ENCODE assay signal across 1 cellular context in the genomic region with DNA sequence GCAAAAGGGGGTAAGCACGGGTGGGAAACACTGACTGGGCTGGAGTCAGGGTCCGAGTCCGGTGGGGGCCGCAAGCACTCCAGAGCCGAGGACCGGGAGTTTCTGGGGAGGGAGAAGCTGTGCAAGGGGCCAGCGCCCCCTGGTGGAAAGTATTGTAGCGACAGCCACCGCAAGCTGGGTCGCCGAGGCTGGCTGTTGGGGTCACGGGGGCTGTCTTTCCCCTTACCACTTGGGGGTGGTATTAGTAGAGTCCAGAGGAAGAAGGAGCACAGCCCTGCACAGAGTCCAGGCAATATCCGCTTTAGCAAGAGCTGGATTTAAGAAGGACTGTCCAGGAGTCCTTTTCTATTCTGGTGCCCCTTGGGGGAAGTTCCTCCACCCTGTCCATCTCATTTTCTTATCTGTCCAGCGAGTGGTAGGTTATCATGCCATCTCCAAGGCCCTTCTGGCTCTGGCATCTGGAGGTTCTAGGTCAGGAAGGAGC.
TF ChIP-seq lines count a peak whose summit lies in the region.

No MANE protein-coding gene starts in this region.

TF ChIP-seq in K562, 482 proteins besides CTCF, POLR2A, EP300 and RAD21 (continued from another document):
- TF ChIP-seq, protein P1, sequence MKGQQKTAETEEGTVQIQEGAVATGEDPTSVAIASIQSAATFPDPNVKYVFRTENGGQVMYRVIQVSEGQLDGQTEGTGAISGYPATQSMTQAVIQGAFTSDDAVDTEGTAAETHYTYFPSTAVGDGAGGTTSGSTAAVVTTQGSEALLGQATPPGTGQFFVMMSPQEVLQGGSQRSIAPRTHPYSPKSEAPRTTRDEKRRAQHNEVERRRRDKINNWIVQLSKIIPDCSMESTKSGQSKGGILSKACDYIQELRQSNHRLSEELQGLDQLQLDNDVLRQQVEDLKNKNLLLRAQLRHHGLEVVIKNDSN (CRISPR knock-in tag; IDR thresholded peaks at IDR 0.05), result peak; percentile 50; the same call in 1 of the 2 replicates
- TF ChIP-seq MCM5 (IDR thresholded peaks at IDR 0.05; ENCODE audit: low read depth), result no peak
- no peak for TF ChIP-seq RREB1 (CRISPR knock-in tag; IDR thresholded peaks at IDR 0.05)
- TF ChIP-seq, protein P2, sequence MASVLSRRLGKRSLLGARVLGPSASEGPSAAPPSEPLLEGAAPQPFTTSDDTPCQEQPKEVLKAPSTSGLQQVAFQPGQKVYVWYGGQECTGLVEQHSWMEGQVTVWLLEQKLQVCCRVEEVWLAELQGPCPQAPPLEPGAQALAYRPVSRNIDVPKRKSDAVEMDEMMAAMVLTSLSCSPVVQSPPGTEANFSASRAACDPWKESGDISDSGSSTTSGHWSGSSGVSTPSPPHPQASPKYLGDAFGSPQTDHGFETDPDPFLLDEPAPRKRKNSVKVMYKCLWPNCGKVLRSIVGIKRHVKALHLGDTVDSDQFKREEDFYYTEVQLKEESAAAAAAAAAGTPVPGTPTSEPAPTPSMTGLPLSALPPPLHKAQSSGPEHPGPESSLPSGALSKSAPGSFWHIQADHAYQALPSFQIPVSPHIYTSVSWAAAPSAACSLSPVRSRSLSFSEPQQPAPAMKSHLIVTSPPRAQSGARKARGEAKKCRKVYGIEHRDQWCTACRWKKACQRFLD (CRISPR knock-in tag; IDR thresholded peaks at IDR 0.05), result no peak
- 0 out of 2 replicates have a peak, but pooled peaks have one; percentile 44 for TF ChIP-seq TCF7 (IDR thresholded peaks at IDR 0.05; ENCODE audit: borderline replicate concordance)
- no peak for TF ChIP-seq TRIM28 (IDR thresholded peaks at IDR 0.05)
- TF ChIP-seq ZBTB9 (CRISPR knock-in tag; IDR thresholded peaks at IDR 0.05), result no peak
- TF ChIP-seq COPS2 (conservative IDR thresholded peaks at IDR 0.05), result no peak
- no peak for TF ChIP-seq E4F1 (CRISPR knock-in tag; IDR thresholded peaks at IDR 0.05; ENCODE audit: borderline replicate concordance)
- no peak for TF ChIP-seq POLR3A (IDR thresholded peaks at IDR 0.05; ENCODE audit: borderline replicate concordance, extremely low read depth, insufficient read depth, insufficient read length)
- TF ChIP-seq DMBX1 (CRISPR knock-in tag; IDR thresholded peaks at IDR 0.05; ENCODE audit: borderline replicate concordance), result no peak
- TF ChIP-seq CREM (IDR thresholded peaks at IDR 0.05; ENCODE audit: low read depth), result peak; percentile 28; the same call in 1 of the 2 replicates
- peak; percentile 31; the same call in 1 of the 2 replicates for TF ChIP-seq CTBP1 (IDR thresholded peaks at IDR 0.05; ENCODE audit: borderline replicate concordance)
- peak; percentile 79 to 89 for TF ChIP-seq TEAD1 (CRISPR knock-in tag; IDR thresholded peaks at IDR 0.05)
- no peak for TF ChIP-seq ZNF551 (CRISPR knock-in tag; IDR thresholded peaks at IDR 0.05)
- peak; percentile 71 for TF ChIP-seq BRD9 (IDR thresholded peaks at IDR 0.05; ENCODE audit: low read depth, partially characterized antibody)
- TF ChIP-seq MAZ (CRISPR knock-in tag; conservative IDR thresholded peaks at IDR 0.05 in 1 of 2, IDR thresholded peaks at IDR 0.05 in 1 of 2), result peak; percentile 50 to 86
- no peak for TF ChIP-seq RBM14 (IDR thresholded peaks at IDR 0.05; ENCODE audit: borderline replicate concordance, insufficient read depth, low read depth, low read length)
- TF ChIP-seq HEY1 (CRISPR knock-in tag; IDR thresholded peaks at IDR 0.05; ENCODE audit: borderline replicate concordance), result no peak
- TF ChIP-seq NR2C1 (IDR thresholded peaks at IDR 0.05), result no peak
- TF ChIP-seq NR2C1 (tag; IDR thresholded peaks at IDR 0.05), result peak; percentile 60
- peak; percentile 97 for TF ChIP-seq ARID2 (IDR thresholded peaks at IDR 0.05)
- TF ChIP-seq ZNF24 (IDR thresholded peaks at IDR 0.05), result 0 out of 2 replicates have a peak, but pooled peaks have one; percentile 26
- TF ChIP-seq JUN (IDR thresholded peaks at IDR 0.05; ENCODE audit: borderline replicate concordance, low read depth, low read length), result no peak
- 0 out of 2 replicates have a peak, but pooled peaks have one; percentile 23 for TF ChIP-seq JUN (CRISPR knock-in tag; IDR thresholded peaks at IDR 0.05; ENCODE audit: borderline replicate concordance)
- TF ChIP-seq PHF20 (IDR thresholded peaks at IDR 0.05; ENCODE audit: partially characterized antibody), result no peak
- TF ChIP-seq ZBTB7A (IDR thresholded peaks at IDR 0.05; ENCODE audit: borderline replicate concordance, control insufficient read depth, low read depth, low read length), result peak; percentile 81
TF ChIP-seq in K562: peak in this region for 33.
